In the genomic region with DNA sequence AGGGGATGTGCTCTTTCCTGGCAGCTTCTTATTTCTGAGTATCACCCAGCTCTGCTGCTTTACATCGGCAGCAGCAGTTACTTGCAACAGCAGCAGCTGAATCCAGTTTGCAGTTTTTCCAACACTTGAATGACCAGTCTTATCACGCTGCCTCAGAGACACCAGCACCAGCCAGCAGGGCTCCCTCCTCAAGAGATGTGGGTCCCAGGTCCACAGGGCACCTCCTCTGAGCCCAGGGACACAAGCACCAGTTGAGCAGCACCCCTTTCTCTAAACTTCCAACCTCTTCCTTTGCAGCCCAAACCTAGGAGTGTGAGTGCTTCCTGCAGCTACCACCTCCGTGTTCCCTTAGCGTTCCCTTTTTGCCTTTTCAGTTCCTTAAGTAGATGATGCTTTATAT, we compare ENCODE assay signal across 3 cellular contexts.
TF ChIP-seq lines count a peak whose summit lies in the region.

No MANE protein-coding gene starts in this region.

TF ChIP-seq in A549, 52 proteins besides CTCF, POLR2A, EP300 and RAD21:
- no peak for TF ChIP-seq RCOR1 (IDR thresholded peaks at IDR 0.05; ENCODE audit: low read depth, low read length)
- no peak for TF ChIP-seq MAZ (IDR thresholded peaks at IDR 0.05; ENCODE audit: borderline replicate concordance, low read depth, low read length)
- TF ChIP-seq FOSL2 (IDR thresholded peaks at IDR 0.05) = no peak
- TF ChIP-seq FOSL2 (CRISPR knock-in tag; IDR thresholded peaks at IDR 0.05) = no peak
- TF ChIP-seq MAFK (IDR thresholded peaks at IDR 0.05; ENCODE audit: partially characterized antibody) = no peak
- TF ChIP-seq CHD2 (IDR thresholded peaks at IDR 0.05; ENCODE audit: low read length, partially characterized antibody) = no peak

TF ChIP-seq in IMR-90, 13 proteins besides CTCF, POLR2A, EP300 and RAD21:
- TF ChIP-seq BHLHE40 (IDR thresholded peaks at IDR 0.05; ENCODE audit: low read depth, low read length) (no peak), FOS (IDR thresholded peaks at IDR 0.05; ENCODE audit: low read depth, low read length) (no peak), NFE2L2 (IDR thresholded peaks at IDR 0.05; ENCODE audit: low read depth, low read length) (no peak), MAFK (IDR thresholded peaks at IDR 0.05; ENCODE audit: low read depth, low read length) (no peak), CHD1 (IDR thresholded peaks at IDR 0.05; ENCODE audit: low read depth, low read length) (no peak), MXI1 (IDR thresholded peaks at IDR 0.05; ENCODE audit: borderline replicate concordance, low read depth, low read length) (no peak), ELK1 (IDR thresholded peaks at IDR 0.05; ENCODE audit: borderline replicate concordance, low read depth, low read length) (no peak), RFX5 (IDR thresholded peaks at IDR 0.05; ENCODE audit: low read depth, low read length) (no peak), CEBPB (IDR thresholded peaks at IDR 0.05; ENCODE audit: low read depth, low read length) (no peak), SMC3 (IDR thresholded peaks at IDR 0.05; ENCODE audit: low read depth, low read length) (no peak), MAZ (IDR thresholded peaks at IDR 0.05; ENCODE audit: borderline replicate concordance, low read depth, low read length) (no peak), RCOR1 (IDR thresholded peaks at IDR 0.05; ENCODE audit: insufficient replicate concordance, low read length) (no peak)
- TF ChIP-seq, protein P1, sequence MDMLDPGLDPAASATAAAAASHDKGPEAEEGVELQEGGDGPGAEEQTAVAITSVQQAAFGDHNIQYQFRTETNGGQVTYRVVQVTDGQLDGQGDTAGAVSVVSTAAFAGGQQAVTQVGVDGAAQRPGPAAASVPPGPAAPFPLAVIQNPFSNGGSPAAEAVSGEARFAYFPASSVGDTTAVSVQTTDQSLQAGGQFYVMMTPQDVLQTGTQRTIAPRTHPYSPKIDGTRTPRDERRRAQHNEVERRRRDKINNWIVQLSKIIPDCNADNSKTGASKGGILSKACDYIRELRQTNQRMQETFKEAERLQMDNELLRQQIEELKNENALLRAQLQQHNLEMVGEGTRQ (IDR thresholded peaks at IDR 0.05; ENCODE audit: low read depth, low read length) = no peak

TF ChIP-seq in H1, 55 proteins besides CTCF, POLR2A, EP300 and RAD21:
- no peak for TF ChIP-seq KDM1A (IDR thresholded peaks at IDR 0.05; ENCODE audit: borderline replicate concordance, low read length)
- TF ChIP-seq MAFK (IDR thresholded peaks at IDR 0.05; ENCODE audit: low read depth, low read length) = no peak
- no peak for TF ChIP-seq CTBP2 (IDR thresholded peaks at IDR 0.05; ENCODE audit: borderline replicate concordance, insufficient read depth, insufficient read length, low read length)
- TF ChIP-seq EZH2 (IDR thresholded peaks at IDR 0.05; ENCODE audit: low read depth, low read length, severe bottlenecking) = no peak
- TF ChIP-seq SP1 (IDR thresholded peaks at IDR 0.05; ENCODE audit: low read depth, low read length) = no peak
- TF ChIP-seq CEBPB (IDR thresholded peaks at IDR 0.05; ENCODE audit: low read depth, low read length) = no peak
- TF ChIP-seq, protein P1 (IDR thresholded peaks at IDR 0.05; ENCODE audit: low read length) = no peak
- no peak for TF ChIP-seq NANOG (IDR thresholded peaks at IDR 0.05; ENCODE audit: insufficient read depth, low read depth, low read length, poor library complexity, severe bottlenecking)
- no peak for TF ChIP-seq RXRA (IDR thresholded peaks at IDR 0.05; ENCODE audit: insufficient read depth, low read depth, low read length)
- TF ChIP-seq TBP (IDR thresholded peaks at IDR 0.05; ENCODE audit: low read depth, low read length) = no peak
- TF ChIP-seq TCF12 (IDR thresholded peaks at IDR 0.05; ENCODE audit: low read depth, low read length) = no peak
- TF ChIP-seq JUN (IDR thresholded peaks at IDR 0.05; ENCODE audit: low read depth, low read length) = no peak
- no peak for TF ChIP-seq JUND (IDR thresholded peaks at IDR 0.05; ENCODE audit: low read length)
- TF ChIP-seq RBBP5 (IDR thresholded peaks at IDR 0.05; ENCODE audit: borderline replicate concordance, low read depth, low read length) = no peak
